ENCODE assay signal across 1 cellular context in the genomic region with DNA sequence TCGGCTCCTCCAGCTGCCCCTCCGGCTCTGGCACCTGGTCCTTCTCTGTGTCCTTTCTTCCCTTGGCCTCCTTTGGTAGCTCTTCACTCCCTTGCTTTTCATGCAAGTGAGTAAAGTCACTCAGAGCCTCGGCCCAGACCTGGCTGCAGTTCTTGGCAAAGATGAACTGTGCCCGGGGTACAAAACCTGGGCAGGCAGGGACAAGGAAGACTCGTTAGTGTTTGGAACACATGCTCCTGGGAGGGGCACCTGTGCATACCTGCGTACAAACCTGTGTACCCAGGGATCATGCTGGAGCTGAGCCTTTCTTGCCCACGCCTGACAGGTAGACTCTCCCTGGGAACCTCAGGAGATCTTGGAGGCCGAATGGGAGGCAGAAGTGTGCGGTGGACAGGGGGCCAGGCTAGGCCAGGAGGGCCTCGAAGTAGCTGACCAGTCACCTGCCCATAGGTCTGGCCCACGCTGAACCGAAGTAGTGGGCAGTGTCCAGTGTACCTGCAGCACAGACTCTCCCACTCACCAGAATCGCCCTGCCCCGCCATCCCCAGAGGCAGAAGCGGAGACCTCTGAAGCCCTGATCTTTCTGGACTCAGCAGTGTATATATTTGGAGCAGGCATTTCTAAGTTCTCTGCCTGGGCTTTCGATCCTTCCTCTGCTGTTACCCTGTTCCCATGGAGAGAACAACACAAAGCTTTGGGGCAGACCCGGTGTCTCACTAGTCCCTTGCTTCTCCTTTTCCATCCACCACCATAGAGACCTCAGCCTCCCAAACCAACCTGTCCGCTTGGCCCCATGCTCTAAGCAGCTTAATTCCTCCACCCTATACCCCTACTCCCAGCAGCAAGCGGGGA.
TF ChIP-seq lines count a peak whose summit lies in the region.

No MANE protein-coding gene starts in this region.

TF ChIP-seq in HepG2, 621 proteins besides CTCF, POLR2A, EP300 and RAD21:
- TF ChIP-seq NRL (CRISPR knock-in tag; IDR thresholded peaks at IDR 0.05; ENCODE audit: borderline replicate concordance), result 0 out of 2 replicates have a peak, but pooled peaks have one; percentile 44
- no peak for TF ChIP-seq MTA1 (CRISPR knock-in tag; IDR thresholded peaks at IDR 0.05; ENCODE audit: borderline replicate concordance)
- TF ChIP-seq HIVEP1 (CRISPR knock-in tag; IDR thresholded peaks at IDR 0.05), result 0 out of 2 replicates have a peak, but pooled peaks have one; percentile 10
- 0 out of 2 replicates have a peak, but pooled peaks have one; percentile 34 for TF ChIP-seq ZNF891 (CRISPR knock-in tag; IDR thresholded peaks at IDR 0.05)
- no peak for TF ChIP-seq MEF2D (CRISPR knock-in tag; IDR thresholded peaks at IDR 0.05)
- no peak for TF ChIP-seq SIX1 (CRISPR knock-in tag; IDR thresholded peaks at IDR 0.05; ENCODE audit: borderline replicate concordance)
